11 cellular contexts compared by ENCODE assay signal in genomic region chr10:75971402-75972211, GRCh38.
A peak's percentile ranks its signal among the peaks of the same experiment; 100 is the strongest.
DNase-seq lines count a peak whose midpoint lies in the region; ATAC-seq and TF ChIP-seq lines count a peak whose summit lies in the region.
"Had no signal": no experiment of that assay in that cellular context is flagged by ENCODE, and none has a peak within 500 bp of the region (broad histone marks: within the 10 kb centered on the region; RNA-seq: fewer than 3 reads in every experiment).

No MANE protein-coding gene starts in this region.

- H3K4me1 Mint-ChIP-seq in HFFc6 (ENCODE audit: low read depth): no peaks in the 10 kb centered on the region; the same call in 1 of the 2 replicates

- H3K9ac ChIP-seq in adipocyte (ENCODE audit: low read length): no peak overlapping the region
- H3K9ac ChIP-seq: KMS-11 had no signal

- H3K4me1 ChIP-seq in adipocyte (ENCODE audit: control insufficient read depth, insufficient read depth, low read length) (peaks cover 17% of the 10 kb centered on the region), stomach (peaks cover 0 to 18% (median 6%) of the 10 kb centered on the region in 4 donors)

- H3K4me3 ChIP-seq in adipocyte (ENCODE audit: low read length) (peak overlapping the region; percentile 7), stomach (no peak overlapping the region)
- H3K4me3 ChIP-seq: skin epidermis had no signal

- H3K36me3 Mint-ChIP-seq in HFFc6 (ENCODE audit: low read depth): no peaks in the 10 kb centered on the region

- H3K27me3 ChIP-seq in adipocyte (replicated peaks; ENCODE audit: control insufficient read depth, insufficient read depth, low read length) (no peaks in the 10 kb centered on the region), stomach (no peaks in the 10 kb centered on the region)

- no peaks in the 10 kb centered on the region for H3K9me3 Mint-ChIP-seq in HFFc6

- no peak for TF ChIP-seq POLR2A in stomach (IDR thresholded peaks at IDR 0.05)

- 63 to 74% (median 70%) methylated on average over 4 of the region's 4 CpGs for WGBS in stomach, 5 donors

- ATAC-seq in left ventricle myocardium superior (peak; percentile 83), GM19395 (IDR thresholded peaks at IDR 0.05; ENCODE audit: unreplicated experiment) (no peak)

- intact Hi-C loops in left ventricle myocardium superior (cut with micrococcal nuclease) (no loop called here), stomach (cut with DNase I; ENCODE audit: low total_unique reads) (no loop called here)

- DNase-seq in HFFc6: peak; percentile 8
- DNase-seq in adipocyte (ENCODE audit: low read depth): peak; percentile 11
- no peak for DNase-seq in left ventricle myocardium superior
- DNase-seq in stomach: no peak
- DNase-seq in central memory CD4-positive, alpha-beta T cell: no peak
- DNase-seq in iPS-NIHi7 (ENCODE audit: extremely low spot score): no peak
- DNase-seq: activated CD8-positive, alpha-beta memory T cell treated with anti-CD3 and anti-CD28 coated beads for 24 hours; NCI-H82 had no signal

- H3K27ac ChIP-seq in stomach: peak overlapping the region in 3 of 5 donors; percentile 10 to 49 (median 40)
- H3K27ac ChIP-seq: KMS-11 had no signal

- no peak overlapping the region for H3K27ac Mint-ChIP-seq in HFFc6

- TF ChIP-seq EP300 in stomach (IDR thresholded peaks at IDR 0.05): no peak

- H3K36me3 ChIP-seq in adipocyte (ENCODE audit: control insufficient read depth, insufficient read depth, low read length, severe bottlenecking) (no peaks in the 10 kb centered on the region), stomach (no peaks in the 10 kb centered on the region)

- H3K9me3 ChIP-seq in adipocyte (ENCODE audit: control insufficient read depth, low read length) (no peaks in the 10 kb centered on the region), stomach (no peaks in the 10 kb centered on the region)

- no peak for TF ChIP-seq CTCF in HFFc6 (IDR thresholded peaks at IDR 0.05)
- no peak for TF ChIP-seq CTCF in stomach (IDR thresholded peaks at IDR 0.05)

- peaks cover 6% of the 10 kb centered on the region for H3K27me3 Mint-ChIP-seq in HFFc6 (ENCODE audit: insufficient read depth)

- no peak overlapping the region for H3K4me3 Mint-ChIP-seq in HFFc6

Comparison
In these comparisons a context has a peak if more than half of its experiments do, and no peak if none do; other contexts are left out.
1. DNase-seq: peak in HFFc6 (single experiment) and adipocyte (single experiment); none in left ventricle myocardium superior (single experiment), stomach (single experiment), central memory CD4-positive, alpha-beta T cell (single experiment) and iPS-NIHi7 (single experiment).